In the genomic region with DNA sequence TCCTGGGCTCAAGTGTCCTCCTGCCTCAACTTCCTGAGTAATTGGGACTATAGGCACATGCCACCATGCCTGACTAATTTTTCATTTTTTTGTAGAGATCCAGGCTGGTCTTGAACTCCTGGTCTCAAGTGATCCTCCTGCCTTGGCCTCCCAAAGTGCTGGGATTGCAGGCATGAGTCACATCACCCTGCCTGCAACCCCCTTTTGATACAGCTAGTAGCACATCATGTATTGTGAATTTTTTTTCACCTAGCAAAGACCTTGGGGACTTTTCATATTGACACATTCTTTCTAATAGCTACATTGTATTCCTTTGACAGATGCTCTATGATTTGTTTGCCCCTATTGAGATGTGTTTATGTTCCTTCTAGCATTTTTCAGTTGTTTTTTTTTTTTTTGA, we compare ENCODE assay signal across 1 cellular context.
TF ChIP-seq lines count a peak whose summit lies in the region.

No MANE protein-coding gene starts in this region.

TF ChIP-seq in endothelial cell of umbilical vein, 7 proteins besides CTCF, POLR2A, EP300 and RAD21:
- no peak for TF ChIP-seq EZH2 (IDR thresholded peaks at IDR 0.05; ENCODE audit: borderline replicate concordance, low read depth, low read length, severe bottlenecking)
- TF ChIP-seq MYC (IDR thresholded peaks at IDR 0.05; ENCODE audit: low read depth, low read length), result no peak
- no peak for TF ChIP-seq GATA2 (IDR thresholded peaks at IDR 0.05; ENCODE audit: insufficient read depth, insufficient read length, low read depth, low read length)
- TF ChIP-seq, protein P1, sequence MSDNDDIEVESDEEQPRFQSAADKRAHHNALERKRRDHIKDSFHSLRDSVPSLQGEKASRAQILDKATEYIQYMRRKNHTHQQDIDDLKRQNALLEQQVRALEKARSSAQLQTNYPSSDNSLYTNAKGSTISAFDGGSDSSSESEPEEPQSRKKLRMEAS (IDR thresholded peaks at IDR 0.05; ENCODE audit: insufficient read depth, insufficient read length), result no peak
- TF ChIP-seq FOS (IDR thresholded peaks at IDR 0.05; ENCODE audit: borderline replicate concordance, insufficient read depth, low read length), result no peak
- TF ChIP-seq JUN (IDR thresholded peaks at IDR 0.05; ENCODE audit: borderline replicate concordance, insufficient read depth, insufficient read length, low read depth), result no peak
- no peak for TF ChIP-seq POLR2AphosphoS5 (IDR thresholded peaks at IDR 0.05; ENCODE audit: insufficient read depth, low read depth, low read length)
